Comparison of ENCODE assay signal across 8 cellular contexts in genomic region chr19:42246143-42246868, GRCh38. TPM values are rescaled to one million over a fixed set of nuclear protein-coding genes. Genes with fewer than 3 reads are reported as not detected.
DNase-seq lines count a peak whose midpoint lies in the region; ATAC-seq and TF ChIP-seq lines count a peak whose summit lies in the region.

No MANE protein-coding gene starts in this region.

- 35 to 58% (median 43%) methylated on average over 6 to 10 of the region's 10 CpGs for WGBS in spleen, 5 donors

- no peaks in the 10 kb centered on the region for H3K9me3 Mint-ChIP-seq in brain

- H3K9me3 ChIP-seq in DND-41 (ENCODE audit: insufficient read depth, low read length, severe bottlenecking): no peaks in the 10 kb centered on the region
- no peaks in the 10 kb centered on the region for H3K9me3 ChIP-seq in spleen

- peaks cover 20% of the 10 kb centered on the region for H3K4me1 ChIP-seq in DND-41 (ENCODE audit: insufficient read depth, low read length)
- H3K4me1 ChIP-seq in spleen: peaks cover 21 to 83% (median 61%) of the 10 kb centered on the region in 6 donors

- no peak overlapping the region for H3K9ac ChIP-seq in DND-41 (ENCODE audit: low read depth, low read length)

- DNase-seq in DND-41 (no peak), NCI-H2227 (lab: John Stamatoyannopoulos, UW; ENCODE audit: unreplicated experiment) (peak; percentile 82), kidney epithelial cell (ENCODE audit: low read depth) (no peak), spleen (peak; percentile 81), NCI-H1048 (lab: John Stamatoyannopoulos, UW) (no peak)

- peaks cover 35% of the 10 kb centered on the region for H3K79me2 ChIP-seq in DND-41 (ENCODE audit: insufficient read depth, low read length)

- H3K4me2 ChIP-seq in DND-41 (ENCODE audit: insufficient read depth, low read length): no peak overlapping the region

- H3K4me3 ChIP-seq in DND-41 (ENCODE audit: low read depth in 1 of 2, low read length in 2 of 2): no peak overlapping the region
- no peak overlapping the region for H3K4me3 ChIP-seq in kidney epithelial cell (ENCODE audit: low read depth, low read length)
- no peak overlapping the region for H3K4me3 ChIP-seq in spleen

- no peak overlapping the region for H3K27ac ChIP-seq in DND-41 (ENCODE audit: low read length)
- peak overlapping the region in 5 of 8 donors; percentile 22 to 94 (median 41) for H3K27ac ChIP-seq in spleen

- peaks cover 20% of the 10 kb centered on the region for H4K20me1 ChIP-seq in DND-41 (ENCODE audit: insufficient read depth, low read length)

- no peaks in the 10 kb centered on the region for H3K27me3 ChIP-seq in DND-41 (ENCODE audit: insufficient read depth, low read length, poor library complexity)
- no peaks in the 10 kb centered on the region for H3K27me3 ChIP-seq in kidney epithelial cell (ENCODE audit: control insufficient read depth, insufficient read depth, low read length)
- no peaks in the 10 kb centered on the region for H3K27me3 ChIP-seq in spleen (replicated peaks in 1 of 7)

- no peak for TF ChIP-seq POLR2A in spleen (IDR thresholded peaks at IDR 0.05)

- H3K4me3 Mint-ChIP-seq in brain: peak overlapping the region; percentile 8 to 89 (median 59)

- ATAC-seq in DND-41 (ENCODE audit: insufficient read depth, low read depth): no peak
- ATAC-seq in HG03432 (IDR thresholded peaks at IDR 0.05; ENCODE audit: unreplicated experiment): no peak
- ATAC-seq in HG03159 (IDR thresholded peaks at IDR 0.05; ENCODE audit: unreplicated experiment): no peak

- no peak overlapping the region for H2AFZ ChIP-seq in DND-41 (ENCODE audit: low read depth, low read length)

- H3K4me1 Mint-ChIP-seq in brain: peaks cover 51% of the 10 kb centered on the region

- TF ChIP-seq CTCF in DND-41 (IDR thresholded peaks at IDR 0.05; ENCODE audit: borderline replicate concordance, extremely low read depth, low read length, poor library complexity, severe bottlenecking) (peak; percentile 21), brain (conservative IDR thresholded peaks at IDR 0.05) (peak; percentile 55 to 60), kidney epithelial cell (IDR thresholded peaks at IDR 0.05; ENCODE audit: insufficient read depth, low read length, poor library complexity, severe bottlenecking) (peak; percentile 68), spleen (IDR thresholded peaks at IDR 0.05 in 8 of 11, conservative IDR thresholded peaks at IDR 0.05 in 3 of 11) (peak in 6 of 11 experiments; percentile 17 to 52 (median 41))

- intact Hi-C loops in spleen (cut with DNase I; ENCODE audit: low total_unique reads): no loop called here

- H3K36me3 Mint-ChIP-seq in brain: no peaks in the 10 kb centered on the region

- peaks cover 6% of the 10 kb centered on the region for H3K27me3 Mint-ChIP-seq in brain

- H3K36me3 ChIP-seq in DND-41 (ENCODE audit: insufficient read depth, low read length) (peaks cover 28% of the 10 kb centered on the region), kidney epithelial cell (ENCODE audit: control insufficient read depth, insufficient read depth, low read length) (peaks cover 3% of the 10 kb centered on the region), spleen (peaks cover 0 to 28% (median 17%) of the 10 kb centered on the region in 6 donors)

- peak overlapping the region; percentile 64 to 100 (median 99) for H3K27ac Mint-ChIP-seq in brain

RNA-seq across cellular contexts. Expression of gene GSK3A, which starts 3.9 kb away (rescaled TPM):
- 159 TPM for polyA plus RNA-seq in brain (ENCODE audit: insufficient read depth, low read depth, low replicate concordance)
- 27.3 and 36.1 TPM in 2 replicates for total RNA-seq in kidney epithelial cell
- total RNA-seq in spleen: 10 to 100 TPM; 20.8 to 33.1 (median 31.1) TPM
- polyA plus RNA-seq in spleen: 10 to 100 TPM; 22.7 to 39.3 (median 26.4) TPM

RNA-seq across cellular contexts. Expression of gene ERF, which starts 8.6 kb away (rescaled TPM):
- polyA plus RNA-seq in brain (ENCODE audit: insufficient read depth, low read depth, low replicate concordance) (30.1 TPM), spleen (10 to 100 TPM; 13.5 to 49.7 (median 17.7) TPM)
- total RNA-seq in kidney epithelial cell (31.6 and 48.8 TPM in 2 replicates), spleen (10 to 100 TPM; 36.8 to 73.1 (median 56.4) TPM)

RNA-seq across cellular contexts. Expression of gene CIC, which starts 22.7 kb away (rescaled TPM):
- polyA plus RNA-seq in brain (ENCODE audit: insufficient read depth, low read depth, low replicate concordance) (77.9 TPM), spleen (10 to 100 TPM; 12.5 to 43.6 (median 16.8) TPM)
- total RNA-seq in kidney epithelial cell (39.4 and 41.7 TPM in 2 replicates), spleen (100 to 1,000 TPM in 1 of 7 donors, 10 to 100 TPM in 6; 63.8 to 100 (median 76.7) TPM)

RNA-seq across cellular contexts. Expression of gene ZNF526, which starts 26.2 kb away (rescaled TPM):
- 6.3 TPM for polyA plus RNA-seq in brain (ENCODE audit: insufficient read depth, low read depth, low replicate concordance)
- 6.1 and 7.3 TPM in 2 replicates for total RNA-seq in kidney epithelial cell
- total RNA-seq in spleen: 10 to 100 TPM in 4 of 7 donors, 1 to 10 TPM in 3; 6.5 to 15.0 (median 10.2) TPM
- 1 to 10 TPM; 1.9 to 6.1 (median 2.8) TPM for polyA plus RNA-seq in spleen

RNA-seq across cellular contexts. Expression of gene DEDD2, which starts 28.8 kb away (rescaled TPM):
- polyA plus RNA-seq in brain (ENCODE audit: insufficient read depth, low read depth, low replicate concordance): 63.1 TPM
- total RNA-seq in kidney epithelial cell: 42.9 and 47.3 TPM in 2 replicates
- total RNA-seq in spleen: 10 to 100 TPM; 43.3 to 73.9 (median 48.5) TPM
- 10 to 100 TPM; 24.7 to 52.1 (median 29.4) TPM for polyA plus RNA-seq in spleen

Comparison
In these comparisons a context has a peak if more than half of its experiments do, and no peak if none do; other contexts are left out.
1. DNase-seq: peak in NCI-H2227 (single experiment) and spleen (single experiment); none in DND-41 (single experiment), kidney epithelial cell (single experiment) and NCI-H1048 (single experiment).
2. Peak in every context shown above with its lines, with median percentiles within 50 percentile points of each other: CTCF ChIP-seq.